ENCODE assay signal across 13 cellular contexts in the genomic region with DNA sequence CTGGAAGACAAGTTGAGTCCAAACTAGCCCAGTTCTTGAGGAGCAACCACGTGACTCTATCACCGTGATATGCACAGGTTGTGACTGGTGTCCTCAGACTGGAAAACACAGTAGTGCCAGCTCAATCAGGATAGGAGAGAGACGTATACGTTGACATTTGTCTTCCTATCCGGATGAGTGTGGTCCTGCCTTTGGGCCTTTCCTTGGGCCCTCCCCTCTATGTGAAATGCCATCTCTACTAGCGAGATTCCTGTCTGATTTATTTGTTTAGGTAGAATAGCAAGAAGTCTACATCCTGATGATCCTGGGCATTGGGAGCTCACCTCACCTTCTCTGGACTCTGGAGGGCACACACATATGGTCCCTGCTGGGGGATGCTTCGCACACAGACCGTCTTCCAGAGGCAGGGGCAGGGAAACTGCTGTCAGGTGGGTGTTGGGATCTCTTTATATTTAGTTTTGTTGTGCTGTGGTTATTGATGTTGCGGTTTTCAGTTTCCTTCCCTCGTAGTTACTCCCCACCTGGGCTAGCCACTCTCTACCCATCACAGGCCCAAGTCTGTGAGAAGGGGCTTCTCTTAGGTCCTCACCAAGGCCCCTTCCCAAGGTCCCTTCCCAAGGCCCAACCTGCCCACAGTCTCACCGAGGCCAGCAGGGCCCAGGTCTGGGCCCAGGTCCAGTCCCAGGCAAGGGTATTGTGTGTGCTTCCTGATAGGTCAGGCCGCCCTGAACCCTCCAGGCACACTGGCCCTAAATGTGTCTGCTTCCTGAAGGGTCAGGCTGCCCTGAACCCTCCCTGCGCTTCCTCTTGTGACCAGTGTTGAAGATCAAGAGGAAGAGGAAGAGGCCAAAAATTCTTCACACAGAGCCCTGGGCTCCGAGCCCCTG. TPM values are rescaled to one million over a fixed set of nuclear protein-coding genes. Genes with fewer than 3 reads are reported as not detected.
DNase-seq lines count a peak whose midpoint lies in the region; ATAC-seq and TF ChIP-seq lines count a peak whose summit lies in the region.
"Had no signal": no experiment of that assay in that cellular context is flagged by ENCODE, and none has a peak within 500 bp of the region (broad histone marks: within the 10 kb centered on the region; RNA-seq: fewer than 3 reads in every experiment).

No MANE protein-coding gene starts in this region.

- TF ChIP-seq CTCF in HL-60 (IDR thresholded peaks at IDR 0.05; ENCODE audit: insufficient read depth, low read length): no peak
- TF ChIP-seq CTCF in adrenal gland (IDR thresholded peaks at IDR 0.05): no peak

- no peaks in the 10 kb centered on the region for H3K9me3 ChIP-seq in adrenal gland (replicated peaks in 1 of 3)
- H3K9me3 ChIP-seq in CD4-positive, alpha-beta memory T cell (ENCODE audit: control insufficient read depth in 1 of 2, low read length in 2 of 2): no peaks in the 10 kb centered on the region
- H3K9me3 ChIP-seq: stomach had no signal

- H3K36me3 ChIP-seq in adrenal gland (replicated peaks in 1 of 2): no peaks in the 10 kb centered on the region
- H3K36me3 ChIP-seq in CD4-positive, alpha-beta memory T cell (ENCODE audit: insufficient read depth, low read length): no peaks in the 10 kb centered on the region
- H3K36me3 ChIP-seq: stomach had no signal

- WGBS in adrenal gland, 4 donors: 75 to 84% (median 79%) methylated on average over 12 to 14 of the region's 14 CpGs

- H3K4me3 ChIP-seq in HL-60 (replicated peaks; ENCODE audit: insufficient read depth, low read length) (no peak overlapping the region), adrenal gland (no peak overlapping the region)
- no peak overlapping the region for H3K4me3 ChIP-seq in CD4-positive, alpha-beta memory T cell (ENCODE audit: low read length in 2 of 2)
- H3K4me3 ChIP-seq: stomach had no signal

- peak overlapping the region in 1 of 2 donors; percentile 38 for H3K27ac Mint-ChIP-seq in natural killer cell treated with Interleukin-12 subunit alpha and Interleukin-12 subunit beta and Interleukin-15 and Interleukin-18, amount 100 ng/mL, for 72 hours
- H3K27ac Mint-ChIP-seq in CD4-positive, alpha-beta memory T cell: peak overlapping the region in 1 of 7 donors; percentile 8
- peak overlapping the region in 2 of 10 donors; percentile 59 to 62 for H3K27ac Mint-ChIP-seq in naive thymus-derived CD8-positive, alpha-beta T cell
- H3K27ac Mint-ChIP-seq: activated naive CD8-positive, alpha-beta T cell treated with anti-CD3 and anti-CD28 coated beads, Interleukin-2, amount 50 U/mL, for 24 hours had no signal

- peaks cover 0 to 3% of the 10 kb centered on the region in 2 donors for H3K27me3 Mint-ChIP-seq in natural killer cell treated with Interleukin-12 subunit alpha and Interleukin-12 subunit beta and Interleukin-15 and Interleukin-18, amount 100 ng/mL, for 72 hours
- no peaks in the 10 kb centered on the region for H3K27me3 Mint-ChIP-seq in CD4-positive, alpha-beta memory T cell
- peaks cover 0 to 2% (median 0%) of the 10 kb centered on the region in 5 donors for H3K27me3 Mint-ChIP-seq in naive thymus-derived CD8-positive, alpha-beta T cell
- H3K27me3 Mint-ChIP-seq: activated naive CD8-positive, alpha-beta T cell treated with anti-CD3 and anti-CD28 coated beads, Interleukin-2, amount 50 U/mL, for 24 hours had no signal

- H3K4me1 Mint-ChIP-seq in natural killer cell treated with Interleukin-12 subunit alpha and Interleukin-12 subunit beta and Interleukin-15 and Interleukin-18, amount 100 ng/mL, for 72 hours (ENCODE audit: low read depth in 2 of 2): peaks cover 9 to 12% of the 10 kb centered on the region in 2 donors
- H3K4me1 Mint-ChIP-seq in CD4-positive, alpha-beta memory T cell: peaks cover 7 to 12% (median 8%) of the 10 kb centered on the region in 4 donors
- H3K4me1 Mint-ChIP-seq in naive thymus-derived CD8-positive, alpha-beta T cell: peaks cover 10 to 28% (median 17%) of the 10 kb centered on the region in 4 donors

- no peak overlapping the region for H3K4me3 Mint-ChIP-seq in natural killer cell treated with Interleukin-12 subunit alpha and Interleukin-12 subunit beta and Interleukin-15 and Interleukin-18, amount 100 ng/mL, for 72 hours
- H3K4me3 Mint-ChIP-seq in CD4-positive, alpha-beta memory T cell: no peak overlapping the region
- H3K4me3 Mint-ChIP-seq in naive thymus-derived CD8-positive, alpha-beta T cell: peak overlapping the region in 1 of 10 donors; percentile 14
- H3K4me3 Mint-ChIP-seq: activated naive CD8-positive, alpha-beta T cell treated with anti-CD3 and anti-CD28 coated beads, Interleukin-2, amount 50 U/mL, for 24 hours had no signal

- H3K36me3 Mint-ChIP-seq in natural killer cell treated with Interleukin-12 subunit alpha and Interleukin-12 subunit beta and Interleukin-15 and Interleukin-18, amount 100 ng/mL, for 72 hours: no peaks in the 10 kb centered on the region
- no peaks in the 10 kb centered on the region for H3K36me3 Mint-ChIP-seq in CD4-positive, alpha-beta memory T cell
- H3K36me3 Mint-ChIP-seq in naive thymus-derived CD8-positive, alpha-beta T cell: no peaks in the 10 kb centered on the region

- POLR2A ChIA-PET in CD4-positive, alpha-beta memory T cell (lab: Charles Lee; ENCODE audit: partially characterized antibody): interaction anchor here (1.4 kb wide), 1 partner anchor 53 kb away, joined by 3 read pairs; a partner anchor contains a TSS
- POLR2A ChIA-PET in naive thymus-derived CD8-positive, alpha-beta T cell (lab: Charles Lee): interaction anchor here (0.6 kb wide), 1 partner anchor 76 kb away, joined by 3 read pairs; no protein-coding TSS in a partner anchor

- intact Hi-C loops in adrenal gland (cut with DNase I): loop anchor here (2.0 to 5.0 kb wide), 2 partner anchors 34 to 140 kb away; no protein-coding TSS in a partner anchor
- intact Hi-C loops in CD4-positive, alpha-beta memory T cell (cut with micrococcal nuclease): loop anchor here (10.0 kb wide), 1 partner anchor 636 kb away; no protein-coding TSS in a partner anchor

- H3K27me3 ChIP-seq in HL-60 (ENCODE audit: insufficient read depth, poor library complexity, severe bottlenecking): no peaks in the 10 kb centered on the region
- no peaks in the 10 kb centered on the region for H3K27me3 ChIP-seq in adrenal gland
- H3K27me3 ChIP-seq in CD4-positive, alpha-beta memory T cell (ENCODE audit: insufficient read depth, low read length): no peaks in the 10 kb centered on the region
- H3K27me3 ChIP-seq: stomach had no signal

- no peak for TF ChIP-seq POLR2A in adrenal gland (IDR thresholded peaks at IDR 0.05)

- DNase-seq in HL-60 (ENCODE audit: low read depth in 1 of 2, low spot score in 1 of 2) (peak; percentile 49 to 59), adrenal gland (peak in 4 of 7 donors; percentile 32 to 63 (median 40)), foreskin melanocyte (no peak)
- DNase-seq in natural killer cell treated with Interleukin-12 subunit alpha and Interleukin-12 subunit beta and Interleukin-15 and Interleukin-18, amount 100 ng/mL, for 72 hours (ENCODE audit: low spot score): no peak
- DNase-seq in CD4-positive, alpha-beta memory T cell: no peak
- no peak for DNase-seq in naive thymus-derived CD8-positive, alpha-beta T cell
- DNase-seq: activated naive CD8-positive, alpha-beta T cell treated with anti-CD3 and anti-CD28 coated beads, Interleukin-2, amount 50 U/mL, for 24 hours; foreskin fibroblast; NCI-H1105; stomach had no signal

- peaks cover 5% of the 10 kb centered on the region in 2 donors for H3K4me1 ChIP-seq in adrenal gland (replicated peaks in 1 of 2)
- peaks cover 9% of the 10 kb centered on the region for H3K4me1 ChIP-seq in CD4-positive, alpha-beta memory T cell (ENCODE audit: insufficient read depth, low read length)

- no peaks in the 10 kb centered on the region for H3K9me3 Mint-ChIP-seq in natural killer cell treated with Interleukin-12 subunit alpha and Interleukin-12 subunit beta and Interleukin-15 and Interleukin-18, amount 100 ng/mL, for 72 hours
- H3K9me3 Mint-ChIP-seq in CD4-positive, alpha-beta memory T cell: no peaks in the 10 kb centered on the region
- H3K9me3 Mint-ChIP-seq in naive thymus-derived CD8-positive, alpha-beta T cell: no peaks in the 10 kb centered on the region
- H3K9me3 Mint-ChIP-seq: activated naive CD8-positive, alpha-beta T cell treated with anti-CD3 and anti-CD28 coated beads, Interleukin-2, amount 50 U/mL, for 24 hours had no signal

- CTCF ChIA-PET in CD4-positive, alpha-beta memory T cell (lab: Charles Lee; ENCODE audit: partially characterized antibody): no interaction called here

- H3K27ac ChIP-seq in HL-60 (replicated peaks): peak overlapping the region; percentile 46
- peak overlapping the region in 1 of 5 donors; percentile 46 for H3K27ac ChIP-seq in adrenal gland
- no peak overlapping the region for H3K27ac ChIP-seq in CD4-positive, alpha-beta memory T cell (ENCODE audit: low read depth, low read length)
- H3K27ac ChIP-seq: stomach had no signal

- ATAC-seq in GM19351 (IDR thresholded peaks at IDR 0.05; ENCODE audit: unreplicated experiment): peak; percentile 38
- peak; percentile 24 to 27 for ATAC-seq in natural killer cell treated with Interleukin-12 subunit alpha and Interleukin-12 subunit beta and Interleukin-15 and Interleukin-18, amount 100 ng/mL, for 72 hours
- ATAC-seq in naive thymus-derived CD8-positive, alpha-beta T cell: no peak
- ATAC-seq: activated naive CD8-positive, alpha-beta T cell treated with anti-CD3 and anti-CD28 coated beads, Interleukin-2, amount 50 U/mL, for 24 hours had no signal

RNA-seq across cellular contexts. Expression of a gene that starts 19.0 kb away (rescaled TPM):
- total RNA-seq in adrenal gland: 1 to 10 TPM in 2 of 8 donors, not detected in 6; 1.7 to 5.0 TPM
- 1 to 10 TPM in 2 of 3 donors, not detected in 1; 1.8 to 4.3 TPM for polyA plus RNA-seq in adrenal gland
- total RNA-seq in natural killer cell treated with Interleukin-12 subunit alpha and Interleukin-12 subunit beta and Interleukin-15 and Interleukin-18, amount 100 ng/mL, for 72 hours: not detected
- not detected for total RNA-seq in CD4-positive, alpha-beta memory T cell
- polyA plus RNA-seq in CD4-positive, alpha-beta memory T cell: not detected
- not detected for total RNA-seq in naive thymus-derived CD8-positive, alpha-beta T cell
- polyA plus RNA-seq in naive thymus-derived CD8-positive, alpha-beta T cell: not detected
- total RNA-seq: dermis microvascular lymphatic vessel endothelial cell, osteoblast had no signal

RNA-seq across cellular contexts. Expression of a gene that starts 43.6 kb away (rescaled TPM):
- 100 to 1,000 TPM in 3 of 8 donors, 10 to 100 TPM in 5; 46.9 to 141 (median 81.2) TPM for total RNA-seq in adrenal gland
- 10 to 100 TPM; 52.7 to 94.2 (median 55.0) TPM for polyA plus RNA-seq in adrenal gland
- 100 to 1,000 TPM in 1 of 2 donors, 10 to 100 TPM in 1; 46.1 to 115 TPM for total RNA-seq in natural killer cell treated with Interleukin-12 subunit alpha and Interleukin-12 subunit beta and Interleukin-15 and Interleukin-18, amount 100 ng/mL, for 72 hours
- total RNA-seq in CD4-positive, alpha-beta memory T cell: 10 to 100 TPM; 53.5 to 56.3 TPM
- polyA plus RNA-seq in CD4-positive, alpha-beta memory T cell: 10 to 100 TPM; 70.9 to 84.9 TPM
- total RNA-seq in naive thymus-derived CD8-positive, alpha-beta T cell: 10 to 100 TPM; 55.9 to 64.6 TPM
- polyA plus RNA-seq in naive thymus-derived CD8-positive, alpha-beta T cell: 10 to 100 TPM; 80.5 to 92.6 (median 86.8) TPM

RNA-seq across cellular contexts. Expression of a gene that starts 43.9 kb away (rescaled TPM):
- total RNA-seq in adrenal gland: 10 to 100 TPM; 52.4 to 90.0 (median 64.3) TPM
- polyA plus RNA-seq in adrenal gland: 100 to 1,000 TPM in 1 of 3 donors, 10 to 100 TPM in 2; 35.6 to 107 (median 49.5) TPM
- 10 to 100 TPM; 40.8 to 63.2 TPM for total RNA-seq in natural killer cell treated with Interleukin-12 subunit alpha and Interleukin-12 subunit beta and Interleukin-15 and Interleukin-18, amount 100 ng/mL, for 72 hours
- 10 to 100 TPM; 32.3 to 35.0 TPM for total RNA-seq in CD4-positive, alpha-beta memory T cell
- polyA plus RNA-seq in CD4-positive, alpha-beta memory T cell: 10 to 100 TPM; 44.3 to 59.9 TPM
- total RNA-seq in naive thymus-derived CD8-positive, alpha-beta T cell: 10 to 100 TPM; 30.4 to 31.4 TPM
- polyA plus RNA-seq in naive thymus-derived CD8-positive, alpha-beta T cell: 10 to 100 TPM; 38.7 to 40.0 (median 39.4) TPM

RNA-seq across cellular contexts. Expression of a gene that starts 53.8 kb away (rescaled TPM):
- total RNA-seq in adrenal gland: 100 to 1,000 TPM in 1 of 8 donors, 10 to 100 TPM in 7; 44.5 to 117 (median 70.1) TPM
- polyA plus RNA-seq in adrenal gland: 10 to 100 TPM; 18.7 to 70.5 (median 21.9) TPM
- 10 to 100 TPM; 51.4 to 90.6 TPM for total RNA-seq in natural killer cell treated with Interleukin-12 subunit alpha and Interleukin-12 subunit beta and Interleukin-15 and Interleukin-18, amount 100 ng/mL, for 72 hours
- 10 to 100 TPM; 54.1 to 56.0 TPM for total RNA-seq in CD4-positive, alpha-beta memory T cell
- polyA plus RNA-seq in CD4-positive, alpha-beta memory T cell: 10 to 100 TPM; 16.6 to 32.0 TPM
- 10 to 100 TPM; 28.7 to 30.8 TPM for total RNA-seq in naive thymus-derived CD8-positive, alpha-beta T cell
- polyA plus RNA-seq in naive thymus-derived CD8-positive, alpha-beta T cell: 10 to 100 TPM; 15.1 to 24.2 (median 18.6) TPM

Comparison
In these comparisons a context has a peak if more than half of its experiments do, and no peak if none do; other contexts are left out.
1. ATAC-seq: peak in GM19351 (single experiment) and natural killer cell treated with Interleukin-12 subunit alpha and Interleukin-12 subunit beta and Interleukin-15 and Interleukin-18, amount 100 ng/mL, for 72 hours (2 of 2); none in naive thymus-derived CD8-positive, alpha-beta T cell (0 of 2).
2. DNase-seq: peak in HL-60 (2 of 2) and adrenal gland (4 of 7); none in natural killer cell treated with Interleukin-12 subunit alpha and Interleukin-12 subunit beta and Interleukin-15 and Interleukin-18, amount 100 ng/mL, for 72 hours (single experiment), CD4-positive, alpha-beta memory T cell (0 of 5), foreskin melanocyte (single experiment) and naive thymus-derived CD8-positive, alpha-beta T cell (0 of 10).